29 cellular contexts compared by ENCODE assay signal in genomic region chr1:3290915-3291314, GRCh38.
"Had no signal": no experiment of that assay in that cellular context is flagged by ENCODE, and none has a peak within 500 bp of the region (broad histone marks: within the 10 kb centered on the region; RNA-seq: fewer than 3 reads in every experiment).

No MANE protein-coding gene starts in this region.

- DNase-seq: activated B cell treated with CpG ODN at 0.5 μM for 24 hours; activated CD4-positive, alpha-beta memory T cell treated with anti-CD3 and anti-CD28 coated beads for 36 hours; activated CD4-positive, alpha-beta T cell treated with anti-CD3 and anti-CD28 coated beads for 4 hours; activated CD4-positive, alpha-beta T cell treated with anti-CD3 and anti-CD28 coated beads, Interleukin-2, amount 50 U/mL, for 1 hour; activated CD4-positive, CD25-positive, alpha-beta regulatory T cell treated with anti-CD3 and anti-CD28 coated beads, Interleukin-2, amount 50 U/mL, for 72 hours; activated CD8-positive, alpha-beta memory T cell treated with anti-CD3 and anti-CD28 coated beads, Interleukin-2, amount 50 U/mL, for 4 hours; activated effector memory CD4-positive, alpha-beta T cell treated with Interleukin-2 at 50 U/mL for 16 hours; activated naive CD4-positive, alpha-beta T cell treated with anti-CD3 and anti-CD28 coated beads, Interleukin-2, amount 10 ng/mL, durations not matched to agents 7 days and 5 days; activated naive CD8-positive, alpha-beta T cell treated with anti-CD3 and anti-CD28 coated beads, Interleukin-2, amount 50 U/mL, for 24 hours; activated T-cell treated with anti-CD3 and anti-CD28 coated beads, Interleukin-2, amount 50 U/mL, for 48 hours; anterior cingulate cortex; cerebellar nuclear complex; Karpas-422; KBM-7; NCI-H1105; NCI-H1417 treated with DMSO at 0.1 percent for 48 hours; NCI-H187 treated with DMSO at 0.1 percent for 48 hours; NCI-H2081 treated with DMSO at 0.1 percent for 48 hours; NCI-H345; NCI-H524 treated with DMSO at 0.1 percent for 48 hours; SHP77 treated with DMSO at 0.1 percent for 48 hours; T-helper 1 cell; T-helper 2 cell; T-helper 9 cell had no signal

- H3K27ac Mint-ChIP-seq: activated B cell treated with CpG ODN at 0.5 μM for 24 hours; activated CD4-positive, alpha-beta memory T cell treated with anti-CD3 and anti-CD28 coated beads for 36 hours; activated naive CD4-positive, alpha-beta T cell treated with anti-CD3 and anti-CD28 coated beads, Interleukin-2, amount 10 ng/mL, durations not matched to agents 7 days and 5 days; activated naive CD8-positive, alpha-beta T cell; activated naive CD8-positive, alpha-beta T cell treated with anti-CD3 and anti-CD28 coated beads, Interleukin-2, amount 50 U/mL, for 24 hours had no signal

- H3K4me1 Mint-ChIP-seq: activated B cell treated with CpG ODN at 0.5 μM for 24 hours; activated naive CD4-positive, alpha-beta T cell treated with anti-CD3 and anti-CD28 coated beads, Interleukin-2, amount 10 ng/mL, durations not matched to agents 7 days and 5 days; activated naive CD8-positive, alpha-beta T cell treated with anti-CD3 and anti-CD28 coated beads, Interleukin-2, amount 50 U/mL, for 24 hours had no signal

- H3K27me3 Mint-ChIP-seq: activated B cell treated with CpG ODN at 0.5 μM for 24 hours; activated CD4-positive, alpha-beta memory T cell treated with anti-CD3 and anti-CD28 coated beads for 36 hours; activated naive CD8-positive, alpha-beta T cell had no signal

- H3K4me3 Mint-ChIP-seq: activated B cell treated with CpG ODN at 0.5 μM for 24 hours; activated CD4-positive, alpha-beta memory T cell treated with anti-CD3 and anti-CD28 coated beads for 36 hours; activated naive CD4-positive, alpha-beta T cell treated with anti-CD3 and anti-CD28 coated beads, Interleukin-2, amount 10 ng/mL, durations not matched to agents 7 days and 5 days; activated naive CD8-positive, alpha-beta T cell; activated naive CD8-positive, alpha-beta T cell treated with anti-CD3 and anti-CD28 coated beads, Interleukin-2, amount 50 U/mL, for 24 hours; brain had no signal

- H3K27ac ChIP-seq: VCaP had no signal

- H3K36me3 Mint-ChIP-seq: activated CD4-positive, alpha-beta memory T cell treated with anti-CD3 and anti-CD28 coated beads for 36 hours; activated naive CD4-positive, alpha-beta T cell treated with anti-CD3 and anti-CD28 coated beads, Interleukin-2, amount 10 ng/mL, durations not matched to agents 7 days and 5 days; activated naive CD8-positive, alpha-beta T cell; brain had no signal

- H3K9me3 Mint-ChIP-seq: activated B cell treated with CpG ODN at 0.5 μM for 24 hours; activated CD4-positive, alpha-beta memory T cell treated with anti-CD3 and anti-CD28 coated beads for 36 hours; activated naive CD4-positive, alpha-beta T cell treated with anti-CD3 and anti-CD28 coated beads, Interleukin-2, amount 10 ng/mL, durations not matched to agents 7 days and 5 days; activated naive CD8-positive, alpha-beta T cell treated with anti-CD3 and anti-CD28 coated beads, Interleukin-2, amount 50 U/mL, for 24 hours; brain had no signal

- ATAC-seq: activated naive CD8-positive, alpha-beta T cell treated with anti-CD3 and anti-CD28 coated beads, Interleukin-2, amount 50 U/mL, for 24 hours; Panc1; SK-N-SH treated with all-trans-retinoic acid at 6 μM for 48 hours had no signal
